ENCODE assay signal across 27 cellular contexts in genomic region chr3:170608475-170608874, GRCh38. TPM values are rescaled to one million over a fixed set of nuclear protein-coding genes. Genes with fewer than 3 reads are reported as not detected.
DNase-seq lines count a peak whose midpoint lies in the region; ATAC-seq, FAIRE-seq and TF ChIP-seq lines count a peak whose summit lies in the region.
"Had no signal": no experiment of that assay in that cellular context is flagged by ENCODE, and none has a peak within 500 bp of the region (broad histone marks: within the 10 kb centered on the region; RNA-seq: fewer than 3 reads in every experiment).

No MANE protein-coding gene starts in this region.

- FAIRE-seq in GM12891 (lab: Jason Lieb, UNC) (peak; percentile 40), GM18507 (lab: Jason Lieb, UNC) (peak; percentile 9), H54 (lab: Jason Lieb, UNC) (no peak)
- FAIRE-seq: A549, GM12878, GM19239 had no signal

- ATAC-seq in HG02870 (IDR thresholded peaks at IDR 0.05; ENCODE audit: unreplicated experiment): peak; percentile 67
- ATAC-seq: A549, GM12878 had no signal

- TF ChIP-seq POLR2A in GM12891 (IDR thresholded peaks at IDR 0.05; ENCODE audit: low read depth, low read length): no peak
- TF ChIP-seq POLR2A in H54 (IDR thresholded peaks at IDR 0.05; ENCODE audit: low read depth, low read length): no peak

- DNase-seq in GM12891 (ENCODE audit: insufficient read length, low spot score) (no peak), GM18507 (ENCODE audit: extremely low spot score, insufficient read length, low read depth) (no peak), myocyte (ENCODE audit: low read depth) (peak; percentile 22), H54 (ENCODE audit: insufficient read length, low spot score) (no peak), NOMO-1 (lab: John Stamatoyannopoulos, UW; ENCODE audit: unreplicated experiment in 2 of 2) (no peak), NCI-H1105 (lab: John Stamatoyannopoulos, UW) (no peak), NCI-H526 treated with DMSO at 0.1 percent for 48 hours (lab: John Stamatoyannopoulos, UW) (no peak)
- DNase-seq: ACHN; BE2C; C1 segment of cervical spinal cord; CD4-positive, alpha-beta memory T cell; CD4-positive, CD25-positive, alpha-beta regulatory T cell; CD8-positive, alpha-beta memory T cell; COR-L47; DMS 273 treated with DMSO at 0.1 percent for 48 hours; DMS153; DMS53; DMS79; DND-41; EL; GDM1 had no signal

TF ChIP-seq in GM12891, 5 proteins besides CTCF, POLR2A, EP300 and RAD21:
- TF ChIP-seq POU2F2 (IDR thresholded peaks at IDR 0.05; ENCODE audit: low read depth, low read length): no peak
- TF ChIP-seq TAF1 (IDR thresholded peaks at IDR 0.05; ENCODE audit: low read depth, low read length): no peak
- no peak for TF ChIP-seq PAX5 (IDR thresholded peaks at IDR 0.05; ENCODE audit: insufficient read depth, low read length, severe bottlenecking)
- no peak for TF ChIP-seq POLR2AphosphoS5 (IDR thresholded peaks at IDR 0.05; ENCODE audit: low read depth, low read length)
- no peak for TF ChIP-seq SPI1 (IDR thresholded peaks at IDR 0.05; ENCODE audit: low read depth, low read length)

RNA-seq across cellular contexts. Expression of gene SLC7A14, which starts 22.6 kb away (rescaled TPM):
- polyA plus RNA-seq in GM12891 (2012; ENCODE audit: low read depth, missing spikeins): 0.01 TPM
- 0.21 and 0.24 TPM in 2 replicates for total RNA-seq in myocyte
- 0.03 TPM for polyA plus RNA-seq in myocyte (2012)
- total RNA-seq: A172; CD4-positive, alpha-beta memory T cell; CD4-positive, CD25-positive, alpha-beta regulatory T cell; CD8-positive, alpha-beta memory T cell; GM12878 had no signal
- polyA plus RNA-seq: A549; CD14-positive monocyte; CD4-positive, alpha-beta memory T cell; CD4-positive, CD25-positive, alpha-beta regulatory T cell; CD8-positive, alpha-beta memory T cell; GM12878 had no signal
